In the genomic region with DNA sequence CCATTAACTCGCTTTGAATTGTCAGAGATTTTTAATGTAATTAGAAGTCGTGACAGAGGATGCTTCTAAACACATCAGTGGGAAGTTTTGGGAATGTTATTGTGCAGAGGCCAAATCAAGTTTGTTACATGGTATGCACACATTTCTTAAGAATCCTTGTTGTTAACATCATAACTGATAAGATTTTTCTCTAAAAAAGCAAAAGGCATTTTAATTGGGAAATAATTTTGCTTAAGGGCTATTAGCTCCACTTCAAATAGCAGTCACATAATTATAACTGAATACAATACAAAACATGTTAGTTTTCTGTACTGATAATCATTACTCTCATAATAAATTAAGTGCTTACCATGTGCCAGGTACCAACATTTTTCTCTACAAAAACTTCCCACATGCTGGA, we compare ENCODE assay signal across 15 cellular contexts.
"Had no signal": no experiment of that assay in that cellular context is flagged by ENCODE, and none has a peak within 500 bp of the region (broad histone marks: within the 10 kb centered on the region; RNA-seq: fewer than 3 reads in every experiment).

No MANE protein-coding gene starts in this region.

- H3K27me3 ChIP-seq: adrenal gland, upper lobe of right lung had no signal

- ATAC-seq: activated T-cell treated with anti-CD3 and anti-CD28 coated beads, Interleukin-2, amount 50 U/mL, for 72 hours; lower lobe of right lung; stimulated activated naive CD8-positive, alpha-beta T cell treated with anti-CD3 and anti-CD28 coated beads, Interleukin-15, amount 100 ng/mL, for 72 hours; upper lobe of right lung had no signal

- H3K9me3 ChIP-seq: adrenal gland, lower lobe of right lung, upper lobe of right lung had no signal

- H3K4me3 ChIP-seq: adrenal gland, lower lobe of right lung, upper lobe of right lung had no signal

- DNase-seq: activated CD4-positive, alpha-beta T cell treated with anti-CD3 and anti-CD28 coated beads, Interleukin-2, amount 50 U/mL, for 4 hours; activated effector memory CD4-positive, alpha-beta T cell treated with anti-CD3 and anti-CD28 coated beads, Interleukin-2, amount 50 U/mL, for 16 hours; activated T-cell treated with anti-CD3 and anti-CD28 coated beads, Interleukin-2, amount 50 U/mL, for 72 hours; adrenal gland; endodermal cell; erythroblast; lower lobe of right lung; nephron progenitor cell; nucleus accumbens; stimulated activated CD4-positive, alpha-beta T cell treated with anti-CD3 and anti-CD28 coated beads, Interleukin-2, amount 100 ng/mL, for 24 hours; stimulated activated naive CD8-positive, alpha-beta T cell treated with anti-CD3 and anti-CD28 coated beads, Interleukin-15, amount 100 ng/mL, for 72 hours; SW 1271; T-helper 2 cell; upper lobe of right lung; WERI-Rb-1 had no signal

- H3K27ac ChIP-seq: lower lobe of right lung, WERI-Rb-1 had no signal

- H3K36me3 ChIP-seq: adrenal gland, lower lobe of right lung, upper lobe of right lung, WERI-Rb-1 had no signal
